ENCODE assay signal across 30 cellular contexts in genomic region chr22:33871935-33872334, GRCh38. TPM values are rescaled to one million over a fixed set of nuclear protein-coding genes. Genes with fewer than 3 reads are reported as not detected.
A peak's percentile ranks its signal among the peaks of the same experiment; 100 is the strongest.
DNase-seq lines count a peak whose midpoint lies in the region; ATAC-seq, FAIRE-seq and TF ChIP-seq lines count a peak whose summit lies in the region.
"Had no signal": no experiment of that assay in that cellular context is flagged by ENCODE, and none has a peak within 500 bp of the region (broad histone marks: within the 10 kb centered on the region; RNA-seq: fewer than 3 reads in every experiment).

No MANE protein-coding gene starts in this region.

- H3K4me1 Mint-ChIP-seq in memory B cell = peaks cover 15% of the 10 kb centered on the region
- no peaks in the 10 kb centered on the region for H3K4me1 Mint-ChIP-seq in stimulated activated naive CD8-positive, alpha-beta T cell treated with anti-CD3 and anti-CD28 coated beads, Interleukin-15, amount 100 ng/mL, for 72 hours
- H3K4me1 Mint-ChIP-seq: activated CD8-positive, alpha-beta memory T cell treated with anti-CD3 and anti-CD28 coated beads, Interleukin-2, amount 10 ng/mL, durations not matched to agents 7 days and 5 days had no signal

- WGBS in HepG2 (ENCODE audit: low lambda C conversion rate) = 95% methylated on average over 4 of the region's 8 CpGs
- WGBS in right lobe of liver (ENCODE audit: insufficient coverage, low coverage, low lambda C conversion rate, missing lambda C conversion rate) = 43% methylated on average over 4 of the region's 8 CpGs
- 58 to 83% methylated on average over 8 of the region's 8 CpGs for WGBS in sigmoid colon, 2 donors

- H3K4me3 ChIP-seq in HepG2 (replicated peaks in 1 of 3; ENCODE audit: insufficient read depth in 1 of 3, low read depth in 2 of 3, low read length in 3 of 3) (no peak overlapping the region), right lobe of liver (no peak overlapping the region), SJSA1 (no peak overlapping the region), sigmoid colon (no peak overlapping the region)
- H3K4me3 ChIP-seq: dorsolateral prefrontal cortex, esophagus squamous epithelium, K562, lung, testis had no signal

- TF ChIP-seq RAD21 in HepG2 (CRISPR knock-in tag; IDR thresholded peaks at IDR 0.05) = no peak

- peaks cover 17% of the 10 kb centered on the region for H3K4me1 ChIP-seq in HepG2 (ENCODE audit: insufficient read depth, low read length)
- peaks cover 0 to 10% (median 0%) of the 10 kb centered on the region in 4 donors for H3K4me1 ChIP-seq in right lobe of liver
- H3K4me1 ChIP-seq in SJSA1 (replicated peaks) = peaks cover 59% of the 10 kb centered on the region
- H3K4me1 ChIP-seq in sigmoid colon = peaks cover 0 to 86% (median 69%) of the 10 kb centered on the region in 4 donors

- no peak overlapping the region for H3K9ac ChIP-seq in HepG2 (ENCODE audit: insufficient read depth, low read depth, low read length)
- H3K9ac ChIP-seq: SK-N-SH had no signal

- ATAC-seq in HepG2 (no peak), right lobe of liver (no peak), memory B cell (ENCODE audit: low read depth) (peak; percentile 37)
- ATAC-seq in stimulated activated naive CD8-positive, alpha-beta T cell treated with anti-CD3 and anti-CD28 coated beads, Interleukin-15, amount 100 ng/mL, for 72 hours = no peak
- ATAC-seq: activated CD8-positive, alpha-beta memory T cell treated with anti-CD3 and anti-CD28 coated beads, Interleukin-2, amount 10 ng/mL, durations not matched to agents 7 days and 5 days; K562; natural killer cell treated with Interleukin-12 subunit alpha and Interleukin-12 subunit beta and Interleukin-15 and Interleukin-18, amount 100 ng/mL, for 72 hours; stimulated activated naive CD8-positive, alpha-beta T cell treated with anti-CD3 and anti-CD28 coated beads, Interleukin-15, Interleukin-2, amounts not matched to agents 100 U/mL and 50 U/mL, for 24 hours had no signal

- H3K4me2 ChIP-seq in HepG2 (ENCODE audit: low read depth, low read length) = no peak overlapping the region
- H3K4me2 ChIP-seq: SK-N-SH had no signal

- H3K27ac ChIP-seq in HepG2 (ENCODE audit: extremely low read length, insufficient read depth, low read length) = no peak overlapping the region
- H3K27ac ChIP-seq in right lobe of liver = no peak overlapping the region
- peak overlapping the region; percentile 50; the same call in 1 of the 2 replicates for H3K27ac ChIP-seq in SJSA1
- H3K27ac ChIP-seq in sigmoid colon = peak overlapping the region in 1 of 4 donors; percentile 81
- H3K27ac ChIP-seq: esophagus squamous epithelium, testis had no signal

- TF ChIP-seq CTCF in HepG2 (CRISPR knock-in tag; IDR thresholded peaks at IDR 0.05) (no peak), right lobe of liver (IDR thresholded peaks at IDR 0.05) (no peak), sigmoid colon (IDR thresholded peaks at IDR 0.05) (no peak)

- POLR2A ChIA-PET in HepG2 (lab: Yijun Ruan, JAX) = no interaction called here

- no peak overlapping the region for H2AFZ ChIP-seq in HepG2 (ENCODE audit: low read length)

- no peaks in the 10 kb centered on the region for H3K36me3 ChIP-seq in HepG2 (replicated peaks in 1 of 2; ENCODE audit: control insufficient read depth in 1 of 2, insufficient read depth in 2 of 2, low read length in 2 of 2)
- no peaks in the 10 kb centered on the region for H3K36me3 ChIP-seq in right lobe of liver
- no peaks in the 10 kb centered on the region for H3K36me3 ChIP-seq in SJSA1
- H3K36me3 ChIP-seq in sigmoid colon = no peaks in the 10 kb centered on the region
- H3K36me3 ChIP-seq: esophagus squamous epithelium had no signal

- TF ChIP-seq EP300 in HepG2 (IDR thresholded peaks at IDR 0.05; ENCODE audit: low read depth in 2 of 2, low read length in 2 of 2) = no peak
- no peak for TF ChIP-seq EP300 in HepG2 (CRISPR knock-in tag; IDR thresholded peaks at IDR 0.05; ENCODE audit: borderline replicate concordance)
- no peak for TF ChIP-seq EP300 in sigmoid colon (IDR thresholded peaks at IDR 0.05)

- in situ Hi-C loops in HepG2 (cut with HindIII; ENCODE audit: extremely low pct_ligation_motif_present, low pct_unique_long_range_greater_than_20kb) = no loop called here

- CTCF ChIA-PET in HepG2 (lab: Yijun Ruan, JAX; ENCODE audit: low intra/inter-chr PET ratio, low total read pairs) = no interaction called here

- H3K9me3 ChIP-seq in HepG2 (ENCODE audit: low read length) = no peaks in the 10 kb centered on the region
- no peaks in the 10 kb centered on the region for H3K9me3 ChIP-seq in right lobe of liver
- no peaks in the 10 kb centered on the region for H3K9me3 ChIP-seq in SJSA1 (replicated peaks)
- no peaks in the 10 kb centered on the region for H3K9me3 ChIP-seq in sigmoid colon
- H3K9me3 ChIP-seq: esophagus squamous epithelium, SK-N-SH, testis had no signal

- no peaks in the 10 kb centered on the region for H3K27me3 Mint-ChIP-seq in memory B cell
- H3K27me3 Mint-ChIP-seq in stimulated activated naive CD8-positive, alpha-beta T cell treated with anti-CD3 and anti-CD28 coated beads, Interleukin-15, amount 100 ng/mL, for 72 hours = no peaks in the 10 kb centered on the region
- H3K27me3 Mint-ChIP-seq: activated CD8-positive, alpha-beta memory T cell treated with anti-CD3 and anti-CD28 coated beads, Interleukin-2, amount 10 ng/mL, durations not matched to agents 7 days and 5 days; natural killer cell treated with Interleukin-12 subunit alpha and Interleukin-12 subunit beta and Interleukin-15 and Interleukin-18, amount 100 ng/mL, for 72 hours had no signal

- BruUV-seq in HepG2 (replicated peaks; lab: Mats Ljungman, UMichigan) = no TSS peak

- H4K20me1 ChIP-seq in HepG2 (ENCODE audit: insufficient read depth, low read length) = no peaks in the 10 kb centered on the region

- no peak for TF ChIP-seq POLR2A in HepG2 (IDR thresholded peaks at IDR 0.05; ENCODE audit: insufficient read depth in 1 of 2, low read depth in 2 of 2, low read length in 2 of 2)
- TF ChIP-seq POLR2A in right lobe of liver (IDR thresholded peaks at IDR 0.05) = no peak
- TF ChIP-seq POLR2A in sigmoid colon (IDR thresholded peaks at IDR 0.05) = no peak

- no peaks in the 10 kb centered on the region for H3K36me3 Mint-ChIP-seq in memory B cell
- H3K36me3 Mint-ChIP-seq: activated CD8-positive, alpha-beta memory T cell treated with anti-CD3 and anti-CD28 coated beads, Interleukin-2, amount 10 ng/mL, durations not matched to agents 7 days and 5 days; natural killer cell treated with Interleukin-12 subunit alpha and Interleukin-12 subunit beta and Interleukin-15 and Interleukin-18, amount 100 ng/mL, for 72 hours had no signal

- H3K79me2 ChIP-seq in HepG2 (ENCODE audit: insufficient read depth, low read length) = no peaks in the 10 kb centered on the region

- H3K27me3 ChIP-seq in HepG2 (ENCODE audit: control insufficient read depth in 1 of 2, insufficient read depth in 2 of 2, low read length in 2 of 2) = no peaks in the 10 kb centered on the region
- H3K27me3 ChIP-seq in right lobe of liver = no peaks in the 10 kb centered on the region
- H3K27me3 ChIP-seq in SJSA1 (replicated peaks) = no peaks in the 10 kb centered on the region
- H3K27me3 ChIP-seq in sigmoid colon = no peaks in the 10 kb centered on the region
- H3K27me3 ChIP-seq: dorsolateral prefrontal cortex, esophagus squamous epithelium, testis had no signal

- DNase-seq in HepG2 (ENCODE audit: low spot score) (no peak), right lobe of liver (no peak), SJSA1 (ENCODE audit: low read depth in 1 of 2, low spot score in 2 of 2) (peak; percentile 74 to 93), memory B cell (ENCODE audit: low spot score in 2 of 2) (no peak), dermis blood vessel endothelial cell (no peak), sigmoid colon (no peak), DMS114 treated with DMSO at 0.1 percent for 48 hours (lab: John Stamatoyannopoulos, UW; ENCODE audit: unreplicated experiment) (no peak)
- no peak for DNase-seq in stimulated activated naive CD8-positive, alpha-beta T cell treated with anti-CD3 and anti-CD28 coated beads, Interleukin-15, amount 100 ng/mL, for 72 hours
- DNase-seq: activated CD4-positive, alpha-beta T cell treated with anti-CD3 and anti-CD28 coated beads, Interleukin-2, amount 50 U/mL, for 1 hour; activated CD4-positive, CD25-positive, alpha-beta regulatory T cell; activated CD8-positive, alpha-beta memory T cell treated with anti-CD3 and anti-CD28 coated beads, Interleukin-2, amount 10 ng/mL, durations not matched to agents 7 days and 5 days; activated naive CD4-positive, alpha-beta T cell treated with Interleukin-2 at 50 U/mL for 16 hours; activated T-cell treated with anti-CD3 and anti-CD28 coated beads, Interleukin-2, amount 50 U/mL, for 48 hours; DMS153; esophagus squamous epithelium; foreskin melanocyte; kidney glomerular epithelial cell; NCI-H1105 treated with DMSO at 0.1 percent for 48 hours; NCI-H1930; NCI-H510A treated with DMSO at 0.1 percent for 48 hours; SK-N-SH; stimulated activated naive CD8-positive, alpha-beta T cell treated with anti-CD3 and anti-CD28 coated beads, Interleukin-15, Interleukin-2, amounts not matched to agents 100 U/mL and 50 U/mL, for 24 hours; testis had no signal

- H3K9me3 Mint-ChIP-seq in memory B cell = no peaks in the 10 kb centered on the region
- H3K9me3 Mint-ChIP-seq in stimulated activated naive CD8-positive, alpha-beta T cell treated with anti-CD3 and anti-CD28 coated beads, Interleukin-15, amount 100 ng/mL, for 72 hours = no peaks in the 10 kb centered on the region
- H3K9me3 Mint-ChIP-seq: natural killer cell treated with Interleukin-12 subunit alpha and Interleukin-12 subunit beta and Interleukin-15 and Interleukin-18, amount 100 ng/mL, for 72 hours had no signal

- H3K4me3 Mint-ChIP-seq in memory B cell = no peak overlapping the region
- H3K4me3 Mint-ChIP-seq in stimulated activated naive CD8-positive, alpha-beta T cell treated with anti-CD3 and anti-CD28 coated beads, Interleukin-15, amount 100 ng/mL, for 72 hours = no peak overlapping the region
- H3K4me3 Mint-ChIP-seq: activated CD8-positive, alpha-beta memory T cell treated with anti-CD3 and anti-CD28 coated beads, Interleukin-2, amount 10 ng/mL, durations not matched to agents 7 days and 5 days; natural killer cell treated with Interleukin-12 subunit alpha and Interleukin-12 subunit beta and Interleukin-15 and Interleukin-18, amount 100 ng/mL, for 72 hours; T-helper 1 cell treated with Interleukin-12 subunit alpha and Interleukin-12 subunit beta and Interleukin-4 antibody, amounts not matched to agents 30 μg/mL and 1 μg/mL, for 36 hours had no signal

- no peak for FAIRE-seq in HepG2 (lab: Jason Lieb, UNC)
- FAIRE-seq: endometrium, K562, small intestine had no signal

- H3K27ac Mint-ChIP-seq in memory B cell = no peak overlapping the region
- H3K27ac Mint-ChIP-seq in stimulated activated naive CD8-positive, alpha-beta T cell treated with anti-CD3 and anti-CD28 coated beads, Interleukin-15, amount 100 ng/mL, for 72 hours = no peak overlapping the region
- H3K27ac Mint-ChIP-seq: activated CD8-positive, alpha-beta memory T cell treated with anti-CD3 and anti-CD28 coated beads, Interleukin-2, amount 10 ng/mL, durations not matched to agents 7 days and 5 days; natural killer cell treated with Interleukin-12 subunit alpha and Interleukin-12 subunit beta and Interleukin-15 and Interleukin-18, amount 100 ng/mL, for 72 hours; T-helper 1 cell treated with Interleukin-12 subunit alpha and Interleukin-12 subunit beta and Interleukin-4 antibody, amounts not matched to agents 30 μg/mL and 1 μg/mL, for 36 hours had no signal

- intact Hi-C loops in HepG2 (cut with micrococcal nuclease; ENCODE audit: unreplicated experiment) (no loop called here), right lobe of liver (cut with DNase I) (no loop called here), sigmoid colon (cut with DNase I) (no loop called here)

RNA-seq across cellular contexts. Expression of gene LARGE1, which starts 48.3 kb away (rescaled TPM):
- total RNA-seq in HepG2 (2016; rRNA removed; fragmentation: Illumina TruSeq; extraction: Trizol) (10.2 and 11.0 TPM in 2 replicates), right lobe of liver (10 to 100 TPM; 12.2 to 28.3 (median 15.2) TPM), dermis blood vessel endothelial cell (7.2 and 14.0 TPM in 2 replicates), sigmoid colon (10 to 100 TPM; 38.0 to 74.4 (median 61.2) TPM)
- 2.6 and 4.8 TPM in 2 replicates for total RNA-seq in HepG2 (2016; cell fraction: cytosol; rRNA removed; fragmentation: Illumina TruSeq; extraction: Trizol; ENCODE audit: low read depth)
- 8.7 and 10.4 TPM in 2 replicates for total RNA-seq in HepG2 (2016; cell fraction: insoluble cytoplasmic fraction; rRNA removed; fragmentation: Illumina TruSeq; extraction: Trizol)
- total RNA-seq in HepG2 (2016; cell fraction: membrane; rRNA removed; fragmentation: Illumina TruSeq; extraction: Trizol) = 8.0 and 8.7 TPM in 2 replicates
- 12.6 and 19.7 TPM in 2 replicates for total RNA-seq in HepG2 (2016; cell fraction: nucleus; rRNA removed; fragmentation: Illumina TruSeq; extraction: Trizol)
- polyA plus RNA-seq in HepG2 (2011; rRNA removed) (8.4 and 9.7 TPM in 2 replicates), sigmoid colon (10 to 100 TPM in 1 of 3 donors, 1 to 10 TPM in 2; 5.8 to 12.0 (median 7.2) TPM)
- polyA plus RNA-seq in HepG2 (2011; cell fraction: cytosol; rRNA removed) = 7.6 and 7.8 TPM in 2 replicates
- polyA plus RNA-seq in HepG2 (2011; cell fraction: nucleus; rRNA removed) = 10.1 and 10.2 TPM in 2 replicates
- 6.8 and 7.7 TPM in 2 replicates for polyA plus RNA-seq in HepG2 (2012)
- 1.0 and 1.3 TPM in 2 replicates for polyA plus RNA-seq in HepG2 (2016; cell fraction: cytosol; fragmentation: Illumina TruSeq; extraction: Trizol; ENCODE audit: low read depth)
- polyA plus RNA-seq in HepG2 (2016; cell fraction: insoluble cytoplasmic fraction; fragmentation: Illumina TruSeq; extraction: Trizol; ENCODE audit: low read depth) = 7.4 and 8.7 TPM in 2 replicates
- 4.7 and 5.3 TPM in 2 replicates for polyA plus RNA-seq in HepG2 (2016; cell fraction: membrane; fragmentation: Illumina TruSeq; extraction: Trizol; ENCODE audit: low read depth)
- 9.1 and 9.5 TPM in 2 replicates for polyA plus RNA-seq in HepG2 (2016; cell fraction: nucleus; fragmentation: Illumina TruSeq; extraction: Trizol; ENCODE audit: insufficient read depth, low read depth)
- polyA minus RNA-seq in HepG2 (2011; rRNA and poly(A)+ RNA removed; ENCODE audit: low replicate concordance) = 0.09 and 45.3 TPM in 2 replicates
- polyA minus RNA-seq in HepG2 (2011; cell fraction: cytosol; rRNA and poly(A)+ RNA removed) = 10.6 and 17.4 TPM in 2 replicates
- 24.1 and 29.6 TPM in 2 replicates for polyA minus RNA-seq in HepG2 (2011; cell fraction: nucleus; rRNA and poly(A)+ RNA removed)
- 24.8 and 40.9 TPM in 2 replicates for total RNA-seq in SJSA1 (2014; rRNA removed; shearing (Covaris generic))

Comparison
In these comparisons a context has a peak if more than half of its experiments do, and no peak if none do; other contexts are left out.
1. DNase-seq: peak in SJSA1 (2 of 2); none in HepG2 (single experiment), right lobe of liver (0 of 3), memory B cell (0 of 2), dermis blood vessel endothelial cell (single experiment), stimulated activated naive CD8-positive, alpha-beta T cell treated with anti-CD3 and anti-CD28 coated beads, Interleukin-15, amount 100 ng/mL, for 72 hours (0 of 2), sigmoid colon (single experiment) and DMS114 treated with DMSO at 0.1 percent for 48 hours (single experiment).